ENCODE assay signal across 8 cellular contexts in genomic region chr10:79137404-79137803, GRCh38.
DNase-seq lines count a peak whose midpoint lies in the region; ATAC-seq and TF ChIP-seq lines count a peak whose summit lies in the region.

No MANE protein-coding gene starts in this region.

- 16 to 26% (median 25%) methylated on average over 9 of the region's 9 CpGs for WGBS in ovary, 3 donors

- ATAC-seq in GM18498 (IDR thresholded peaks at IDR 0.05; ENCODE audit: unreplicated experiment) = peak; percentile 21
- peak; percentile 18 for ATAC-seq in HG02852 (IDR thresholded peaks at IDR 0.05; ENCODE audit: unreplicated experiment)

- in situ Hi-C loops in ACHN (cut with HindIII; ENCODE audit: low pct_ligation_motif_present, low pct_unique_long_range_greater_than_20kb, low sequenced_read_pairs) = no loop called here

- H3K4me3 ChIP-seq in adipocyte (ENCODE audit: low read length) = no peak overlapping the region
- no peak overlapping the region for H3K4me3 ChIP-seq in ovary

- TF ChIP-seq POLR2A in ovary (IDR thresholded peaks at IDR 0.05) = no peak

- H3K36me3 ChIP-seq in adipocyte (ENCODE audit: control insufficient read depth, insufficient read depth, low read length, severe bottlenecking) = peaks cover 53% of the 10 kb centered on the region
- no peaks in the 10 kb centered on the region for H3K36me3 ChIP-seq in ovary

- H3K4me1 ChIP-seq in adipocyte (ENCODE audit: control insufficient read depth, insufficient read depth, low read length) (peaks cover 71% of the 10 kb centered on the region), ovary (ENCODE audit: insufficient read depth) (peaks cover 53% of the 10 kb centered on the region)

- no peaks in the 10 kb centered on the region for H3K27me3 ChIP-seq in adipocyte (replicated peaks; ENCODE audit: control insufficient read depth, insufficient read depth, low read length)
- H3K27me3 ChIP-seq in ovary = no peaks in the 10 kb centered on the region

- intact Hi-C loops in ovary (cut with DNase I) = no loop called here

- TF ChIP-seq EP300 in ovary (IDR thresholded peaks at IDR 0.05) = no peak

- H3K9me3 ChIP-seq in adipocyte (ENCODE audit: control insufficient read depth, low read length) (no peaks in the 10 kb centered on the region), ovary (no peaks in the 10 kb centered on the region)

- TF ChIP-seq CTCF in ovary (IDR thresholded peaks at IDR 0.05) = no peak

- H3K9ac ChIP-seq in adipocyte (ENCODE audit: low read length) = peak overlapping the region; percentile 79

- peak overlapping the region; percentile 45 to 83 for H3K27ac ChIP-seq in ovary

- DNase-seq in adipocyte (ENCODE audit: low read depth) (no peak), ovary (peak in 3 of 5 donors; percentile 43 to 59 (median 55)), NCI-H446 (lab: John Stamatoyannopoulos, UW) (no peak), SW 1271 (lab: John Stamatoyannopoulos, UW) (no peak), RPMI8226 (no peak), ACHN (no peak)

Comparison
In these comparisons a context has a peak if more than half of its experiments do, and no peak if none do; other contexts are left out.
1. DNase-seq: peak in ovary (3 of 5); none in adipocyte (single experiment), NCI-H446 (0 of 2), SW 1271 (0 of 2), RPMI8226 (single experiment) and ACHN (single experiment).